Comparison of ENCODE assay signal across 21 cellular contexts in the genomic region with DNA sequence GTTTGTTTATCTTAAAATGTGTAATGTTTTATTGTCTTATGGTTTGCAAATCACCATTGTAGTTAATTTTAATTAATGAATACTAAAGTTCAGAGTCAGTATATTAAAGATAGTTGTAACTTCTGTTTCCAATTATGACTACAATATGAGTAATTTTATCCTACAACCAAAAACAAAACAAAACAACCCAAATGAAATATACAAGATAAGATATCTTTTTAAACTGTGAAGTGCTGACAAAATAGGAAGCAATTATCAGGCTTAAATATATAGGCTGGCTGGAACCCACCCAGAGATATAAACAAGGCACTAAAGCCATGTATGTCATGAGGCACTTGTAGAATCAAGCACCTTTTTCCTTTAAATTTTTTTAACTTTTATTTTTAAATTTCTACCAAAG.
"Had no signal": no experiment of that assay in that cellular context is flagged by ENCODE, and none has a peak within 500 bp of the region (broad histone marks: within the 10 kb centered on the region; RNA-seq: fewer than 3 reads in every experiment).

No MANE protein-coding gene starts in this region.

- H3K9me3 Mint-ChIP-seq: activated naive CD4-positive, alpha-beta T cell treated with anti-CD3 and anti-CD28 coated beads, Interleukin-2, amount 50 U/mL, for 72 hours; immature natural killer cell; stimulated activated naive CD8-positive, alpha-beta T cell treated with anti-CD3 and anti-CD28 coated beads, Interleukin-15, amount 100 ng/mL, for 72 hours had no signal

- ATAC-seq: activated CD8-positive, alpha-beta T cell treated with anti-CD3 and anti-CD28 coated beads, Interleukin-2, amount 10 ng/mL, durations not matched to agents 7 days and 5 days; activated naive CD4-positive, alpha-beta T cell treated with anti-CD3 and anti-CD28 coated beads, Interleukin-2, amount 50 U/mL, for 72 hours; left lung; right lobe of liver; stimulated activated naive CD8-positive, alpha-beta T cell treated with anti-CD3 and anti-CD28 coated beads, Interleukin-15, amount 100 ng/mL, for 72 hours had no signal

- H3K4me2 ChIP-seq: hepatocyte had no signal

- H3K4me3 Mint-ChIP-seq: activated CD8-positive, alpha-beta T cell treated with anti-CD3 and anti-CD28 coated beads, Interleukin-2, amount 10 ng/mL, durations not matched to agents 7 days and 5 days; immature natural killer cell; stimulated activated naive CD8-positive, alpha-beta T cell treated with anti-CD3 and anti-CD28 coated beads, Interleukin-15, amount 100 ng/mL, for 72 hours had no signal

- H3K27ac Mint-ChIP-seq: activated CD8-positive, alpha-beta T cell treated with anti-CD3 and anti-CD28 coated beads, Interleukin-2, amount 10 ng/mL, durations not matched to agents 7 days and 5 days; stimulated activated naive CD8-positive, alpha-beta T cell treated with anti-CD3 and anti-CD28 coated beads, Interleukin-15, amount 100 ng/mL, for 72 hours had no signal

- H3K27me3 Mint-ChIP-seq: stimulated activated naive CD8-positive, alpha-beta T cell treated with anti-CD3 and anti-CD28 coated beads, Interleukin-15, amount 100 ng/mL, for 72 hours had no signal

- H3K27me3 ChIP-seq: breast epithelium, colonic mucosa, dorsolateral prefrontal cortex, hepatocyte, left lung, right lobe of liver, tibial artery had no signal

- H2AFZ ChIP-seq: hepatocyte had no signal

- H3K36me3 ChIP-seq: colonic mucosa had no signal

- DNase-seq: activated CD4-positive, alpha-beta T cell treated with anti-CD3 and anti-CD28 coated beads for 1 hour; activated CD4-positive, alpha-beta T cell treated with anti-CD3 and anti-CD28 coated beads, Interleukin-2, amount 50 U/mL, for 1 hour; activated CD8-positive, alpha-beta T cell treated with anti-CD3 and anti-CD28 coated beads, Interleukin-2, amount 10 ng/mL, durations not matched to agents 7 days and 5 days; activated gamma-delta T cell treated with Interleukin-2 at 50 U/mL for 16 hours; amniotic stem cell; colonic mucosa; dorsolateral prefrontal cortex; glutamatergic neuron; immature natural killer cell; left lung; mammary epithelial cell; occipital lobe; right lobe of liver; stimulated activated CD4-positive, alpha-beta T cell treated with anti-CD3 and anti-CD28 coated beads, Interleukin-1b, Interleukin-23, amount 100 ng/mL, for 48 hours; stimulated activated naive CD8-positive, alpha-beta T cell treated with anti-CD3 and anti-CD28 coated beads, Interleukin-15, amount 100 ng/mL, for 72 hours; tibial artery had no signal

- H3K27ac ChIP-seq: breast epithelium, colonic mucosa, epithelial cell of prostate, hepatocyte, left lung, right lobe of liver, skin epidermis, tibial artery had no signal

- H3K4me3 ChIP-seq: breast epithelium, colonic mucosa, dorsolateral prefrontal cortex, hepatocyte, left lung, right lobe of liver, skin epidermis, tibial artery had no signal

- H3K4me1 ChIP-seq: colonic mucosa, right lobe of liver, tibial artery had no signal

- H3K9me3 ChIP-seq: breast epithelium, colonic mucosa, left lung, right lobe of liver, tibial artery had no signal
